ENCODE assay signal across 32 cellular contexts in genomic region chr21:15018382-15018781, GRCh38. TPM values are rescaled to one million over a fixed set of nuclear protein-coding genes. Genes with fewer than 3 reads are reported as not detected.
A peak's percentile ranks its signal among the peaks of the same experiment; 100 is the strongest.
DNase-seq lines count a peak whose midpoint lies in the region; ATAC-seq and TF ChIP-seq lines count a peak whose summit lies in the region.
"Had no signal": no experiment of that assay in that cellular context is flagged by ENCODE, and none has a peak within 500 bp of the region (broad histone marks: within the 10 kb centered on the region; RNA-seq: fewer than 3 reads in every experiment).

No MANE protein-coding gene starts in this region.

- no peak overlapping the region for H3K23ac ChIP-seq in IMR-90 (ENCODE audit: low read depth, low read length)

- H3K18ac ChIP-seq in IMR-90 (ENCODE audit: low read depth, low read length): peak overlapping the region; percentile 64; the same call in 1 of the 2 replicates

- peak overlapping the region in 4 of 11 experiments; percentile 1 to 24 (median 20); a peak in 1 of 22 replicates for H3K27ac ChIP-seq in BLaER1 treated with 17β-estradiol and CSF1 and Interleukin-3, amounts not matched to agents 10 nM and 100 nM
- no peak overlapping the region for H3K27ac ChIP-seq in IMR-90 (ENCODE audit: insufficient read depth, low read length)
- H3K27ac ChIP-seq: C4-2B, heart left ventricle, neutrophil, PC-9, psoas muscle had no signal

- H3K4me3 Mint-ChIP-seq in nephron progenitor cell (no peak overlapping the region), CD14-positive monocyte (no peak overlapping the region)
- H3K4me3 Mint-ChIP-seq: activated CD4-positive, alpha-beta memory T cell treated with anti-CD3 and anti-CD28 coated beads, Interleukin-2, amount 10 ng/mL, durations not matched to agents 7 days and 5 days; activated naive CD8-positive, alpha-beta T cell; dendritic cell treated with granulocyte-macrophage colony-stimulating factor and Interleukin-4, amounts not matched to agents 40 ng/mL and 50 ng/mL, for 4 days; H9 had no signal

- peak; percentile 7 for DNase-seq in GM10266 (ENCODE audit: extremely low spot score)
- no peak for DNase-seq in IMR-90
- DNase-seq in nephron progenitor cell: no peak
- DNase-seq in CD14-positive monocyte (ENCODE audit: low spot score): no peak
- DNase-seq in NCI-H510A (lab: John Stamatoyannopoulos, UW): no peak
- DNase-seq: activated CD4-positive, alpha-beta memory T cell treated with anti-CD3 and anti-CD28 coated beads, Interleukin-2, amount 10 ng/mL, durations not matched to agents 7 days and 5 days; activated CD4-positive, CD25-positive, alpha-beta regulatory T cell; Caco-2; central memory CD4-positive, alpha-beta T cell; DMS79 treated with DMSO at 0.1 percent for 48 hours; GDM1; H9; heart left ventricle; left ventricle myocardium superior; mesendoderm; NCI-H1417 treated with DMSO at 0.1 percent for 48 hours; NCI-H2081 treated with DMSO at 0.1 percent for 48 hours; NCI-H2227 treated with DMSO at 0.1 percent for 48 hours; NCI-H526 treated with DMSO at 0.1 percent for 48 hours; NK-92 treated with Interleukin-12 subunit alpha and Interleukin-12 subunit beta, amount 100 ng/mL, for 24 hours; PC-9; psoas muscle; SK-N-SH had no signal

- H2BK20ac ChIP-seq in IMR-90 (ENCODE audit: low read depth, low read length): no peak overlapping the region

- H4K20me1 ChIP-seq in BLaER1 treated with 17β-estradiol and CSF1 and Interleukin-3, amounts not matched to agents 10 nM and 100 nM: peaks cover 67 to 100% (median 98%) of the 10 kb centered on the region in 11 experiments
- 0 out of 2 replicates have a peak, but pooled peaks cover 4% of the 10 kb centered on the region for H4K20me1 ChIP-seq in IMR-90 (ENCODE audit: insufficient read depth, low read length)

- H4K91ac ChIP-seq in IMR-90 (ENCODE audit: insufficient read depth, low read depth, low read length): no peak overlapping the region

- no peaks in the 10 kb centered on the region for H3K9me1 ChIP-seq in IMR-90 (ENCODE audit: insufficient read depth, low read length)

- no peak for TF ChIP-seq RAD21 in IMR-90 (IDR thresholded peaks at IDR 0.05; ENCODE audit: low read length)

- TF ChIP-seq POLR2A in IMR-90 (IDR thresholded peaks at IDR 0.05; ENCODE audit: low read depth, low read length): no peak

- POLR2A ChIA-PET in IMR-90 (lab: Charles Lee; ENCODE audit: unreplicated experiment): no interaction called here

- H4K5ac ChIP-seq in IMR-90 (ENCODE audit: low read depth, low read length): peak overlapping the region; percentile 86; the same call in 1 of the 2 replicates

- dilution Hi-C loops in IMR-90 (cut with HindIII; ENCODE audit: low sequenced_read_pairs, unreplicated experiment): no loop called here

- BruUV-seq in IMR-90 (replicated peaks; lab: Mats Ljungman, UMichigan): no TSS peak

- intact Hi-C loops in IMR-90 (cut with micrococcal nuclease): no loop called here
- intact Hi-C loops in CD14-positive monocyte (cut with micrococcal nuclease): no loop called here

- H3K79me1 ChIP-seq in IMR-90 (ENCODE audit: low read depth in 1 of 2, low read length in 2 of 2): peaks cover 10 to 39% of the 10 kb centered on the region in 2 experiments

- H2BK120ac ChIP-seq in IMR-90 (ENCODE audit: low read depth, low read length): no peak overlapping the region

- no peak overlapping the region for H2BK15ac ChIP-seq in IMR-90 (ENCODE audit: low read depth, low read length)

- peak overlapping the region; percentile 69 for H2BK5ac ChIP-seq in IMR-90 (ENCODE audit: low read depth, low read length, poor library complexity, severe bottlenecking)

- H2AK5ac ChIP-seq in IMR-90 (ENCODE audit: low read depth, low read length): no peak overlapping the region

- no peak overlapping the region for H3K9ac ChIP-seq in BLaER1 treated with 17β-estradiol and CSF1 and Interleukin-3, amounts not matched to agents 10 nM and 100 nM
- no peak overlapping the region for H3K9ac ChIP-seq in IMR-90 (ENCODE audit: low read depth, low read length)
- H3K9ac ChIP-seq: SK-N-SH had no signal

- peak overlapping the region in 7 of 11 experiments; percentile 28 to 54 (median 40); a peak in 14 of 22 replicates for H3K4me2 ChIP-seq in BLaER1 treated with 17β-estradiol and CSF1 and Interleukin-3, amounts not matched to agents 10 nM and 100 nM
- H3K4me2 ChIP-seq in IMR-90 (ENCODE audit: low read depth, low read length): peak overlapping the region; percentile 59; the same call in 1 of the 2 replicates
- H3K4me2 ChIP-seq: PC-9, SK-N-SH had no signal

- TF ChIP-seq CTCF in GM10266 (IDR thresholded peaks at IDR 0.05; ENCODE audit: control insufficient read depth, insufficient read depth, low read depth, missing control alignments) (no peak), IMR-90 (conservative IDR thresholded peaks at IDR 0.05; ENCODE audit: low read depth, low read length) (no peak), nephron progenitor cell (IDR thresholded peaks at IDR 0.05) (no peak), CD14-positive monocyte (IDR thresholded peaks at IDR 0.05) (no peak)

- peak overlapping the region; percentile 5; the same call in 1 of the 2 replicates for H3K4ac ChIP-seq in IMR-90 (ENCODE audit: low read depth, low read length)

- ATAC-seq in IMR-90 (ENCODE audit: low read depth): no peak
- ATAC-seq in HG03175 (IDR thresholded peaks at IDR 0.05; ENCODE audit: unreplicated experiment): no peak
- ATAC-seq in GM21786 (IDR thresholded peaks at IDR 0.05; ENCODE audit: unreplicated experiment): no peak
- ATAC-seq: heart left ventricle, left ventricle myocardium superior, psoas muscle, Right ventricle myocardium inferior, sciatic nerve had no signal

- H3K9me3 Mint-ChIP-seq in nephron progenitor cell: peaks cover 19% of the 10 kb centered on the region
- H3K9me3 Mint-ChIP-seq in CD14-positive monocyte: peaks cover 0 to 2% (median 0%) of the 10 kb centered on the region in 7 donors
- H3K9me3 Mint-ChIP-seq: dendritic cell treated with granulocyte-macrophage colony-stimulating factor and Interleukin-4, amounts not matched to agents 40 ng/mL and 50 ng/mL, for 4 days; H9 had no signal

- CTCF ChIA-PET in IMR-90 (lab: Yijun Ruan, JAX): no interaction called here

- peaks cover 5 to 49% (median 16%) of the 10 kb centered on the region in 10 experiments; a peak in 19 of 20 replicates for H3K4me1 ChIP-seq in BLaER1 treated with 17β-estradiol and CSF1 and Interleukin-3, amounts not matched to agents 10 nM and 100 nM
- H3K4me1 ChIP-seq in IMR-90 (ENCODE audit: control insufficient read depth, insufficient read depth, low read length): peaks cover 2% of the 10 kb centered on the region; the same call in 1 of the 2 replicates
- H3K4me1 ChIP-seq: Caco-2 had no signal

- no peak overlapping the region for H2AK9ac ChIP-seq in IMR-90 (replicated peaks; ENCODE audit: low read depth, low read length, poor library complexity)

- in situ Hi-C loops in IMR-90 (cut with MboI; ENCODE audit: low sequenced_read_pairs): no loop called here

- H4K8ac ChIP-seq in IMR-90 (ENCODE audit: low read depth in 2 of 2, low read length in 2 of 2): no peak overlapping the region; a peak in 1 of 4 replicates

- H3K36me3 ChIP-seq in BLaER1 treated with 17β-estradiol and CSF1 and Interleukin-3, amounts not matched to agents 10 nM and 100 nM: peaks cover 22 to 76% (median 48%) of the 10 kb centered on the region in 11 experiments; a peak in 20 of 22 replicates
- H3K36me3 ChIP-seq in IMR-90 (ENCODE audit: control insufficient read depth, insufficient read depth, low read length): peaks cover 2% of the 10 kb centered on the region; the same call in 1 of the 2 replicates
- H3K36me3 ChIP-seq: heart left ventricle, neutrophil had no signal

- H3K36me3 Mint-ChIP-seq in nephron progenitor cell (ENCODE audit: low read depth) (peaks cover 79% of the 10 kb centered on the region), CD14-positive monocyte (peaks cover 22 to 25% of the 10 kb centered on the region in 2 donors)

- no peak overlapping the region for H3K56ac ChIP-seq in IMR-90 (ENCODE audit: extremely low read depth, insufficient read depth, low read length)

- WGBS in IMR-90 (ENCODE audit: extremely low coverage in 2 of 2, insufficient read length in 1 of 2), 2 experiments: no CpG with 5 or more reads among the region's 2 CpGs

- no peak overlapping the region for H3K14ac ChIP-seq in IMR-90 (replicated peaks; ENCODE audit: low read depth, low read length)

- peaks cover 5% of the 10 kb centered on the region for H3K4me1 Mint-ChIP-seq in nephron progenitor cell
- peaks cover 5% of the 10 kb centered on the region for H3K4me1 Mint-ChIP-seq in CD14-positive monocyte
- H3K4me1 Mint-ChIP-seq: activated CD4-positive, alpha-beta memory T cell treated with anti-CD3 and anti-CD28 coated beads, Interleukin-2, amount 10 ng/mL, durations not matched to agents 7 days and 5 days; H9 had no signal

- H2AFZ ChIP-seq in IMR-90 (replicated peaks; ENCODE audit: low read length, poor library complexity): no peak overlapping the region
- H2AFZ ChIP-seq: PC-9 had no signal

- H3K27me3 Mint-ChIP-seq in nephron progenitor cell (ENCODE audit: low read depth, poor library complexity) (no peaks in the 10 kb centered on the region), CD14-positive monocyte (ENCODE audit: low read depth in 3 of 3) (no peaks in the 10 kb centered on the region)
- H3K27me3 Mint-ChIP-seq: activated CD4-positive, alpha-beta memory T cell treated with anti-CD3 and anti-CD28 coated beads, Interleukin-2, amount 10 ng/mL, durations not matched to agents 7 days and 5 days; activated naive CD8-positive, alpha-beta T cell; dendritic cell treated with granulocyte-macrophage colony-stimulating factor and Interleukin-4, amounts not matched to agents 40 ng/mL and 50 ng/mL, for 4 days had no signal

- peaks cover 0 to 12% (median 4%) of the 10 kb centered on the region in 11 experiments; a peak in 5 of 22 replicates for H3K9me3 ChIP-seq in BLaER1 treated with 17β-estradiol and CSF1 and Interleukin-3, amounts not matched to agents 10 nM and 100 nM (replicated peaks in 1 of 11)
- 0 out of 2 replicates have a peak, but pooled peaks cover 2% of the 10 kb centered on the region for H3K9me3 ChIP-seq in IMR-90 (ENCODE audit: control insufficient read depth, insufficient read depth, low read length)
- H3K9me3 ChIP-seq: Caco-2, neutrophil, psoas muscle, SK-N-SH had no signal

- H3K27ac Mint-ChIP-seq in nephron progenitor cell: peak overlapping the region; percentile 31
- peak overlapping the region in 2 of 7 donors; percentile 1 to 10 for H3K27ac Mint-ChIP-seq in CD14-positive monocyte
- H3K27ac Mint-ChIP-seq: activated CD4-positive, alpha-beta memory T cell treated with anti-CD3 and anti-CD28 coated beads, Interleukin-2, amount 10 ng/mL, durations not matched to agents 7 days and 5 days; activated naive CD8-positive, alpha-beta T cell; dendritic cell treated with granulocyte-macrophage colony-stimulating factor and Interleukin-4, amounts not matched to agents 40 ng/mL and 50 ng/mL, for 4 days; H9 had no signal

- H3K27me3 ChIP-seq in BLaER1 treated with 17β-estradiol and CSF1 and Interleukin-3, amounts not matched to agents 10 nM and 100 nM: no peaks in the 10 kb centered on the region
- no peaks in the 10 kb centered on the region for H3K27me3 ChIP-seq in IMR-90 (ENCODE audit: control insufficient read depth, insufficient read depth, low read length)
- H3K27me3 ChIP-seq: heart left ventricle, neutrophil had no signal

- no peak overlapping the region for H3K4me3 ChIP-seq in BLaER1 treated with 17β-estradiol and CSF1 and Interleukin-3, amounts not matched to agents 10 nM and 100 nM
- H3K4me3 ChIP-seq in IMR-90 (ENCODE audit: insufficient read depth, low read depth, low read length): no peak overlapping the region
- H3K4me3 ChIP-seq: heart left ventricle, PC-9, psoas muscle had no signal

RNA-seq across cellular contexts. Expression of gene NRIP1, which starts 46.4 kb away (rescaled TPM):
- 73.8 and 85.3 TPM in 2 replicates for total RNA-seq in IMR-90 (2012; rRNA removed)
- 8.5 and 9.6 TPM in 2 replicates for polyA plus RNA-seq in IMR-90 (2012; rRNA removed)
- 1.4 and 1.5 TPM in 2 replicates for polyA plus RNA-seq in IMR-90 (2012; cell fraction: cytosol; rRNA removed)
- polyA plus RNA-seq in IMR-90 (2012; cell fraction: nucleus; rRNA removed; ENCODE audit: low replicate concordance): 1.7 and 17.8 TPM in 2 replicates
- 10 to 100 TPM; 23.5 to 28.2 TPM for polyA plus RNA-seq in CD14-positive monocyte
